Comparison of ENCODE assay signal across 8 cellular contexts in the genomic region with DNA sequence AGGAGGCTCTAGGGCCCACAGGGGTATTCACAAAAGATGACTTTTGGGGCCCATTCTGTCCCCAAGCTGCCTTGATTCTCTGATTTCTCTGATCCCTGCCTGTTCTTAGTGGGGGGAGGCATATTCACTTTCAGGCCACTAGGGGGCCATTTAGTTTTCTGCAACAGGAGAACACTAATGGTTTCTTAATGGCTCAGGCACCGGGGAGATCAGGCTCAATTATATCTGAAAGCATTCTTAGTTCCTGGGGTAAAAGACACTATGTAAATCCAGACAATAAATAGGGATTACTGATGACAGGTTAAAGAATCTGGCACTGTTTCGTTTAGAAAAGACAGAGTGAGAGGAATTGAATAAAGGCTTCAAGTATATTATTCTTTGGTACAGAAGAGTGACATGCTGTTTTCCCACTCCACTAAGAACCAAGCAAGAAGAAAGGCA. TPM values are rescaled to one million over a fixed set of nuclear protein-coding genes. Genes with fewer than 3 reads are reported as not detected.
DNase-seq lines count a peak whose midpoint lies in the region; ATAC-seq and TF ChIP-seq lines count a peak whose summit lies in the region.

No MANE protein-coding gene starts in this region.

- H3F3A ChIP-seq in GM23248 (ENCODE audit: insufficient read depth), result peaks cover 8% of the 10 kb centered on the region; the same call in 1 of the 2 replicates

- H3K9ac ChIP-seq in GM23248, result no peak overlapping the region

- WGBS in GM23248 (ENCODE audit: low coverage in 1 of 2, low lambda C conversion rate in 2 of 2, missing lambda C conversion rate in 2 of 2), 2 experiments, result 0 to 6% methylated on average over 2 of the region's 2 CpGs
- 0 to 2% methylated on average over 2 of the region's 2 CpGs for WGBS in aorta, 2 donors

- H3K27me3 ChIP-seq in GM23248 (replicated peaks; ENCODE audit: insufficient read depth), result no peaks in the 10 kb centered on the region
- H3K27me3 ChIP-seq in aorta (ENCODE audit: control insufficient read depth in 1 of 2, insufficient read depth in 2 of 2, low read length in 1 of 2), result no peaks in the 10 kb centered on the region

- H3K27ac Mint-ChIP-seq in endothelial cell (ENCODE audit: unreplicated experiment), result no peak overlapping the region

- ATAC-seq in aorta (ENCODE audit: low FRiP score) (peak; percentile 51), HG02678 (IDR thresholded peaks at IDR 0.05; ENCODE audit: unreplicated experiment) (no peak)

- H3K27me3 Mint-ChIP-seq in endothelial cell (ENCODE audit: unreplicated experiment), result peaks cover 19% of the 10 kb centered on the region

- no peaks in the 10 kb centered on the region for H3K36me3 ChIP-seq in GM23248 (ENCODE audit: low read depth)
- no peaks in the 10 kb centered on the region for H3K36me3 ChIP-seq in aorta (ENCODE audit: control insufficient read depth in 1 of 2, insufficient read depth in 2 of 2, low read length in 1 of 2)

- H3K9me3 ChIP-seq in GM23248 (ENCODE audit: low read depth) (no peaks in the 10 kb centered on the region), aorta (ENCODE audit: control insufficient read depth, low read length) (no peaks in the 10 kb centered on the region)

- H3K4me1 Mint-ChIP-seq in endothelial cell (ENCODE audit: unreplicated experiment), result peaks cover 23% of the 10 kb centered on the region

- H3K4me1 ChIP-seq in GM23248 (ENCODE audit: insufficient read depth) (peaks cover 11% of the 10 kb centered on the region), aorta (ENCODE audit: control insufficient read depth in 1 of 2, insufficient read depth in 2 of 2, low read length in 2 of 2) (no peaks in the 10 kb centered on the region)

- no peak overlapping the region for H3K4me3 Mint-ChIP-seq in endothelial cell (ENCODE audit: unreplicated experiment)

- in situ Hi-C loops in GM23248 (cut with MboI), result no loop called here

- H3K4me2 ChIP-seq in GM23248 (ENCODE audit: unreplicated experiment), result no peak overlapping the region

- no peak overlapping the region for H3K27ac ChIP-seq in C4-2B
- H3K27ac ChIP-seq in GM23248, result no peak overlapping the region
- H3K27ac ChIP-seq in aorta (ENCODE audit: low read depth in 1 of 2, low read length in 2 of 2), result no peak overlapping the region

- H3K36me3 Mint-ChIP-seq in endothelial cell (ENCODE audit: low read depth, unreplicated experiment), result no peaks in the 10 kb centered on the region

- DNase-seq in GM23248 (peak; percentile 81), NCI-H524 treated with DMSO at 0.1 percent for 48 hours (lab: John Stamatoyannopoulos, UW) (peak; percentile 35), endothelial cell (ENCODE audit: low spot score) (no peak), myocyte (ENCODE audit: low read depth) (peak; percentile 75), aorta (peak in 1 of 2 donors; percentile 59)
- peak; percentile 46 for DNase-seq in activated CD4-positive, alpha-beta T cell treated with anti-CD3 and anti-CD28 coated beads, Interleukin-2, amount 50 U/mL, for 1 hour

- intact Hi-C loops in aorta (cut with DNase I), result loop anchor here in 1 of 2 donors (5.0 kb wide), 2 partner anchors 46 to 101 kb away; no protein-coding TSS in a partner anchor

- TF ChIP-seq CTCF in C4-2B (conservative IDR thresholded peaks at IDR 0.05), result peak; percentile 96
- peak; percentile 87 for TF ChIP-seq CTCF in endothelial cell (IDR thresholded peaks at IDR 0.05; ENCODE audit: unreplicated experiment)

- no peak overlapping the region for H2AFZ ChIP-seq in GM23248

- H3K9me3 Mint-ChIP-seq in endothelial cell (ENCODE audit: unreplicated experiment), result no peaks in the 10 kb centered on the region

- H3K9me2 ChIP-seq in GM23248 (ENCODE audit: insufficient read depth), result no peaks in the 10 kb centered on the region

- H3K4me3 ChIP-seq in GM23248 (no peak overlapping the region), aorta (ENCODE audit: low read length in 2 of 2) (no peak overlapping the region)

- H3K79me2 ChIP-seq in GM23248 (ENCODE audit: insufficient read depth), result peaks cover 16% of the 10 kb centered on the region

- H4K20me1 ChIP-seq in GM23248 (ENCODE audit: insufficient read depth), result no peaks in the 10 kb centered on the region

RNA-seq across cellular contexts. Expression of a gene that starts 2.5 kb away (rescaled TPM):
- 16.6 and 19.9 TPM in 2 replicates for total RNA-seq in GM23248 (2014; rRNA removed; shearing (Covaris generic))
- polyA plus RNA-seq in GM23248 (2016; fragmentation: Nextera tagmentation; extraction: Ambion mirVana) (3.9 and 4.5 TPM in 2 replicates), aorta (10 to 100 TPM; 26.0 to 53.6 TPM)
- total RNA-seq in endothelial cell (ENCODE audit: unreplicated experiment) (17.7 TPM), myocyte (40.5 and 73.3 TPM in 2 replicates), aorta (10 to 100 TPM; 59.4 to 70.0 TPM)
- 31.6 TPM for polyA plus RNA-seq in myocyte (2012)

RNA-seq across cellular contexts. Expression of a gene that starts 13.2 kb away (rescaled TPM):
- 0.54 and 0.76 TPM in 2 replicates for total RNA-seq in GM23248 (2014; rRNA removed; shearing (Covaris generic))
- 1.1 TPM in 2 replicates for polyA plus RNA-seq in GM23248 (2016; fragmentation: Nextera tagmentation; extraction: Ambion mirVana)
- total RNA-seq in endothelial cell (ENCODE audit: unreplicated experiment), result 71.3 TPM
- 0.99 and 1.4 TPM in 2 replicates for total RNA-seq in myocyte
- 0.35 TPM for polyA plus RNA-seq in myocyte (2012)
- 10 to 100 TPM; 23.6 to 55.8 TPM for total RNA-seq in aorta
- 1 to 10 TPM; 5.8 to 7.2 TPM for polyA plus RNA-seq in aorta

RNA-seq across cellular contexts. Expression of a gene that starts 19.8 kb away (rescaled TPM):
- 16.9 and 19.6 TPM in 2 replicates for total RNA-seq in GM23248 (2014; rRNA removed; shearing (Covaris generic))
- polyA plus RNA-seq in GM23248 (2016; fragmentation: Nextera tagmentation; extraction: Ambion mirVana), result 28.8 and 33.1 TPM in 2 replicates
- 0.92 TPM for total RNA-seq in endothelial cell (ENCODE audit: unreplicated experiment)
- total RNA-seq in myocyte, result 30.1 and 41.6 TPM in 2 replicates
- polyA plus RNA-seq in myocyte (2012), result 123 TPM
- total RNA-seq in aorta, result 10 to 100 TPM; 59.6 to 66.6 TPM
- polyA plus RNA-seq in aorta, result 10 to 100 TPM; 16.2 to 44.2 TPM

RNA-seq across cellular contexts. Expression of a gene that starts 29.9 kb away (rescaled TPM):
- total RNA-seq in GM23248 (2014; rRNA removed; shearing (Covaris generic)), result not detected in 2 replicates
- polyA plus RNA-seq in GM23248 (2016; fragmentation: Nextera tagmentation; extraction: Ambion mirVana) (not detected in 2 replicates), aorta (1,000 to 10,000 TPM in 1 of 2 donors, 10 to 100 TPM in 1; 45.9 to 1,323 TPM)
- total RNA-seq in endothelial cell (ENCODE audit: unreplicated experiment) (not detected), myocyte (not detected in 2 replicates), aorta (not detected)
- polyA plus RNA-seq in myocyte (2012), result not detected

RNA-seq across cellular contexts. Expression of a gene that starts 37.1 kb away (rescaled TPM):
- 0.11 and 0.13 TPM in 2 replicates for total RNA-seq in GM23248 (2014; rRNA removed; shearing (Covaris generic))
- 0.13 and 0.51 TPM in 2 replicates for polyA plus RNA-seq in GM23248 (2016; fragmentation: Nextera tagmentation; extraction: Ambion mirVana)
- total RNA-seq in endothelial cell (ENCODE audit: unreplicated experiment), result 3.6 TPM
- total RNA-seq in myocyte, result 1.6 and 3.5 TPM in 2 replicates
- 3.1 TPM for polyA plus RNA-seq in myocyte (2012)
- under 1 TPM; 0.49 to 0.60 TPM for total RNA-seq in aorta
- under 1 TPM; 0.08 to 0.13 TPM for polyA plus RNA-seq in aorta

Comparison
In these comparisons a context has a peak if more than half of its experiments do, and no peak if none do; other contexts are left out.
1. RNA of a gene that starts 13.2 kb away (total RNA-seq): 71.3 TPM in endothelial cell (single experiment) and 23.6 to 55.8 TPM in aorta; 0.99 to 1.4 TPM in myocyte and 0.54 to 0.76 TPM in GM23248; every median in the first group is over 10 times any median in the second.